Comparison of ENCODE assay signal across 8 cellular contexts in the genomic region with DNA sequence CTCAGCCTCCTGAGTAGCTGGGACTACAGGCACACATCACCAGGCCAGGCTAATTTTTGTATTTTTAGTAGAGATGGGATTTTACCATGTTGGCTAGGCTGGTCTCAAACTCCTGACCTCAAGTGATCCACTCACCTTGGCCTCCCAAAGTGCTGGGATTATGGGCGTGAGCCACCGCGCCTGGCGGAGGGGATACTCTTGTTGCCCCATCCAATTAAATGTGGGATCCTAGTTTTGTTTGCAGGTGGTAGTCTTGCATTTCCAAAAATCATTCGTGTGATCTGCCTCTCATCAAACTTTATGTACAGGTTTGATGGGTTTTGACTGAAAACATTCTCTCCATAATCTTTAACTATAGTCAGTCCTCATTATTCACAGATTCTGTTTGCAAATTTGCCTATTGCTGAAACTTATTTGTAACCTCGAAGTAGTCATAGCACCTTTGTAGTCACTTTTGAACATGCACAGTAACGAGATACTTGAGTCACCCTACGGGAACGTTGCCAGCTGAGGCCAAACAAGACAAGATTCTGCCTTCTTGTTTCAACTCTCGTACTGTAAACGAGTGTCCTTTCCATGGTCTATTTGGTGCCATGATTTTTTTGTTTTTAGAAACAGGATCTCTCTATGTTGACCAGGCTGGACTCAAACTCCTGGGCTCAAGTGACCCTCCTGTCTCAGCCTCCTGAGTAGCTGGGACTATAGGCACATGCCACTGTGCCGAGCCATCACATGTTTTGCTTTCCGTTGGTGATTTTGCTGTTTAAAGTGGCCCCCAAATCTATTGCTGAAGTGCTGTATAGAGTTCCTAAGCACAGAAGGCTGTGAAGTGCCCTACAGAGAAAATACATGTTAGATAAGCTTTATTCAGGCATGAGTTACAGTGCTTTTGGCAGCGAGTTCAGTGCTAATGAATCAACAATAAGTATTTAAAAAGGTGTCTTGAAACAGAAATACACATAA. TPM values are rescaled to one million over a fixed set of nuclear protein-coding genes. Genes with fewer than 3 reads are reported as not detected.
DNase-seq lines count a peak whose midpoint lies in the region; ATAC-seq, FAIRE-seq and TF ChIP-seq lines count a peak whose summit lies in the region.

No MANE protein-coding gene starts in this region.

- TF ChIP-seq CTCF in 22Rv1 (IDR thresholded peaks at IDR 0.05) (no peak), VCaP (conservative IDR thresholded peaks at IDR 0.05) (no peak), left lung (IDR thresholded peaks at IDR 0.05) (no peak), GM13977 (IDR thresholded peaks at IDR 0.05; ENCODE audit: extremely low read depth, insufficient read depth, missing control alignments) (no peak)

- FAIRE-seq in GM18507 (lab: Jason Lieb, UNC), result peak; percentile 36

- peak; percentile 57 for ATAC-seq in left lung
- ATAC-seq in HG03460 (IDR thresholded peaks at IDR 0.05; ENCODE audit: unreplicated experiment), result no peak
- ATAC-seq in GM19324 (IDR thresholded peaks at IDR 0.05; ENCODE audit: low FRiP score, unreplicated experiment), result no peak
- no peak for ATAC-seq in GM21528 (IDR thresholded peaks at IDR 0.05; ENCODE audit: low FRiP score, unreplicated experiment)

- H3K27ac ChIP-seq in 22Rv1 (peak overlapping the region; percentile 75), VCaP (peak overlapping the region; percentile 87), left lung (peak overlapping the region in 1 of 2 donors; percentile 34)

- DNase-seq in GM18507 (ENCODE audit: extremely low spot score, insufficient read length, low read depth) (no peak), left lung (no peak), GM13977 (ENCODE audit: low spot score) (no peak)

- intact Hi-C loops in left lung (cut with DNase I), result no loop called here

- peaks cover 0 to 61% of the 10 kb centered on the region in 2 donors for H3K4me1 ChIP-seq in left lung

- H3K4me3 ChIP-seq in left lung, result no peak overlapping the region

- H3K9me3 ChIP-seq in left lung, result no peaks in the 10 kb centered on the region

- H3K36me3 ChIP-seq in left lung, result no peaks in the 10 kb centered on the region

- in situ Hi-C loops in GM13977 (cut with MboI; ENCODE audit: low pct_unique_long_range_greater_than_20kb, low sequenced_read_pairs, unreplicated experiment), result no loop called here

- H3K27me3 ChIP-seq in left lung, result no peaks in the 10 kb centered on the region

RNA-seq across cellular contexts. Expression of a gene that starts 8.1 kb away (rescaled TPM):
- 10 to 100 TPM; 25.1 to 35.8 TPM for total RNA-seq in left lung

RNA-seq across cellular contexts. Expression of a gene that starts 39.3 kb away (rescaled TPM):
- total RNA-seq in left lung, result 10 to 100 TPM; 14.3 to 16.6 TPM
